1 cellular context compared by ENCODE assay signal in the genomic region with DNA sequence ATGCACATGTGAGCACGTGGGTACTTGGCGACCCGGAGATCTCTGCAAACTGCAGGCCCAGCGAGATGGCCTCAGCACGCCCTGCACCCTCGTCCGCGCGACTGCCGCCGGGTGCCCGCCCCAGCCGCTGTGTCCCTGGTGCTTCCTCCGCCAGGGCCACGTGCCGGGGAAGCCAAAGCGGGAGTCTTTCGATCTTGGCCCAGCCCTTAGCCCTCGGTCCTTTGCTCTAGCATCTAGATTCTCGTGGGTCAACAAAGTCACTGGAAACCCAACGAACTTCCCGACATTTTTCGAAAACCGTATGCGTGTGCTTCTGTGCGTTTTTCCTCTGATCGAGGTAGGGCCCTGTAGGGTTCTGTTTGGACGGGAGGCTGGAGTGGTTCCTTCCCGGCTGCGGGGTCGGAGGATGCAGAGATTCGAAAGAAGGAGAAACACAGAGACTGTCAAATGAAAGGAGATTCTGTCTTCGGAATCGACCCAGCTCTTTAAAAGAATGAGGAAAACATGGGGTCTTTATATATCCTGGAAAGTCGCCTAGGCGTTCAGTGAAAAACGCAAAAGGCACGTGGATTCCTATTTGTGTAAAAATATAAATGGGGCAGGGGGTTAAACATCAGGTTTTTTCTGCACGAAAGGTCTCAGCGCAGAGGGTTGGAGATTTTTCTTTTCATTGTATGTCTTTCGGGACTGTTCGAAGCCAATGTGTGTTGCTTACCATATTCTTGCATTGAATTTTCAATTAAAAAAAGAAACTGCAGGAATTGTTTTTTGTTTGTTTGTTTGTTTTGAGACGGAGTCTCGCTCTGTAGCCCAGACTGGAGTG.
TF ChIP-seq lines count a peak whose summit lies in the region.

No MANE protein-coding gene starts in this region.

TF ChIP-seq in HepG2, 621 proteins besides CTCF, POLR2A, EP300 and RAD21:
- TF ChIP-seq, protein P1, sequence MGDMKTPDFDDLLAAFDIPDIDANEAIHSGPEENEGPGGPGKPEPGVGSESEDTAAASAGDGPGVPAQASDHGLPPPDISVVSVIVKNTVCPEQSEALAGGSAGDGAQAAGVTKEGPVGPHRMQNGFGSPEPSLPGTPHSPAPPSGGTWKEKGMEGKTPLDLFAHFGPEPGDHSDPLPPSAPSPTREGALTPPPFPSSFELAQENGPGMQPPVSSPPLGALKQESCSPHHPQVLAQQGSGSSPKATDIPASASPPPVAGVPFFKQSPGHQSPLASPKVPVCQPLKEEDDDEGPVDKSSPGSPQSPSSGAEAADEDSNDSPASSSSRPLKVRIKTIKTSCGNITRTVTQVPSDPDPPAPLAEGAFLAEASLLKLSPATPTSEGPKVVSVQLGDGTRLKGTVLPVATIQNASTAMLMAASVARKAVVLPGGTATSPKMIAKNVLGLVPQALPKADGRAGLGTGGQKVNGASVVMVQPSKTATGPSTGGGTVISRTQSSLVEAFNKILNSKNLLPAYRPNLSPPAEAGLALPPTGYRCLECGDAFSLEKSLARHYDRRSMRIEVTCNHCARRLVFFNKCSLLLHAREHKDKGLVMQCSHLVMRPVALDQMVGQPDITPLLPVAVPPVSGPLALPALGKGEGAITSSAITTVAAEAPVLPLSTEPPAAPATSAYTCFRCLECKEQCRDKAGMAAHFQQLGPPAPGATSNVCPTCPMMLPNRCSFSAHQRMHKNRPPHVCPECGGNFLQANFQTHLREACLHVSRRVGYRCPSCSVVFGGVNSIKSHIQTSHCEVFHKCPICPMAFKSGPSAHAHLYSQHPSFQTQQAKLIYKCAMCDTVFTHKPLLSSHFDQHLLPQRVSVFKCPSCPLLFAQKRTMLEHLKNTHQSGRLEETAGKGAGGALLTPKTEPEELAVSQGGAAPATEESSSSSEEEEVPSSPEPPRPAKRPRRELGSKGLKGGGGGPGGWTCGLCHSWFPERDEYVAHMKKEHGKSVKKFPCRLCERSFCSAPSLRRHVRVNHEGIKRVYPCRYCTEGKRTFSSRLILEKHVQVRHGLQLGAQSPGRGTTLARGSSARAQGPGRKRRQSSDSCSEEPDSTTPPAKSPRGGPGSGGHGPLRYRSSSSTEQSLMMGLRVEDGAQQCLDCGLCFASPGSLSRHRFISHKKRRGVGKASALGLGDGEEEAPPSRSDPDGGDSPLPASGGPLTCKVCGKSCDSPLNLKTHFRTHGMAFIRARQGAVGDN (CRISPR knock-in tag; IDR thresholded peaks at IDR 0.05): peak; percentile 32; the same call in 1 of the 2 replicates
- TF ChIP-seq, protein P2, sequence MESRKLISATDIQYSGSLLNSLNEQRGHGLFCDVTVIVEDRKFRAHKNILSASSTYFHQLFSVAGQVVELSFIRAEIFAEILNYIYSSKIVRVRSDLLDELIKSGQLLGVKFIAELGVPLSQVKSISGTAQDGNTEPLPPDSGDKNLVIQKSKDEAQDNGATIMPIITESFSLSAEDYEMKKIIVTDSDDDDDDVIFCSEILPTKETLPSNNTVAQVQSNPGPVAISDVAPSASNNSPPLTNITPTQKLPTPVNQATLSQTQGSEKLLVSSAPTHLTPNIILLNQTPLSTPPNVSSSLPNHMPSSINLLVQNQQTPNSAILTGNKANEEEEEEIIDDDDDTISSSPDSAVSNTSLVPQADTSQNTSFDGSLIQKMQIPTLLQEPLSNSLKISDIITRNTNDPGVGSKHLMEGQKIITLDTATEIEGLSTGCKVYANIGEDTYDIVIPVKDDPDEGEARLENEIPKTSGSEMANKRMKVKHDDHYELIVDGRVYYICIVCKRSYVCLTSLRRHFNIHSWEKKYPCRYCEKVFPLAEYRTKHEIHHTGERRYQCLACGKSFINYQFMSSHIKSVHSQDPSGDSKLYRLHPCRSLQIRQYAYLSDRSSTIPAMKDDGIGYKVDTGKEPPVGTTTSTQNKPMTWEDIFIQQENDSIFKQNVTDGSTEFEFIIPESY (CRISPR knock-in tag; IDR thresholded peaks at IDR 0.05): peak; percentile 70
- TF ChIP-seq ZNF234 (CRISPR knock-in tag; conservative IDR thresholded peaks at IDR 0.05) (no peak), ZNF800 (CRISPR knock-in tag; IDR thresholded peaks at IDR 0.05) (0 out of 2 replicates have a peak, but pooled peaks have one; percentile 18), KAT8 (CRISPR knock-in tag; IDR thresholded peaks at IDR 0.05) (no peak)
